ENCODE assay signal across 22 cellular contexts in genomic region chr3:24479816-24480215, GRCh38. TPM values are rescaled to one million over a fixed set of nuclear protein-coding genes. Genes with fewer than 3 reads are reported as not detected.
A peak's percentile ranks its signal among the peaks of the same experiment; 100 is the strongest.
DNase-seq lines count a peak whose midpoint lies in the region; ATAC-seq, FAIRE-seq and TF ChIP-seq lines count a peak whose summit lies in the region.
"Had no signal": no experiment of that assay in that cellular context is flagged by ENCODE, and none has a peak within 500 bp of the region (broad histone marks: within the 10 kb centered on the region; RNA-seq: fewer than 3 reads in every experiment).

No MANE protein-coding gene starts in this region.

- CTCF ChIA-PET in Calu3 (lab: Charles Lee) = no interaction called here

- no peaks in the 10 kb centered on the region for H3K27me3 Mint-ChIP-seq in Calu3 (ENCODE audit: unreplicated experiment)

- no peaks in the 10 kb centered on the region for H3K9me3 ChIP-seq in heart right ventricle
- H3K9me3 ChIP-seq: Peyer's patch, SJSA1 had no signal

- no peak for TF ChIP-seq CTCF in Calu3 (IDR thresholded peaks at IDR 0.05; ENCODE audit: unreplicated experiment)
- TF ChIP-seq CTCF in heart right ventricle (IDR thresholded peaks at IDR 0.05) = no peak

- H3K36me3 Mint-ChIP-seq in Calu3 (ENCODE audit: insufficient read depth, unreplicated experiment) = no peaks in the 10 kb centered on the region
- H3K36me3 Mint-ChIP-seq: CD8-positive, alpha-beta T cell had no signal

- no peaks in the 10 kb centered on the region for H3K36me3 ChIP-seq in heart right ventricle
- H3K36me3 ChIP-seq: Peyer's patch, SJSA1 had no signal

- H3K27ac Mint-ChIP-seq in Calu3 (ENCODE audit: unreplicated experiment) = no peak overlapping the region
- H3K27ac Mint-ChIP-seq: CD8-positive, alpha-beta T cell had no signal

- intact Hi-C loops in Calu3 (cut with micrococcal nuclease; ENCODE audit: unreplicated experiment) (no loop called here), heart right ventricle (cut with DNase I) (no loop called here)

- no peak overlapping the region for H3K27ac ChIP-seq in heart right ventricle
- H3K27ac ChIP-seq: Peyer's patch, SJSA1 had no signal

- BruUV-seq in Calu3 (replicated peaks; lab: Mats Ljungman, UMichigan) = no TSS peak

- H3K9me3 Mint-ChIP-seq in Calu3 (ENCODE audit: low read depth, unreplicated experiment) = no peaks in the 10 kb centered on the region

- FAIRE-seq in urothelium cell line (lab: Jason Lieb, UNC) = no peak
- FAIRE-seq: G401.6, GM12892, K562 had no signal

- no peak for ATAC-seq in heart right ventricle
- ATAC-seq: CD8-positive, alpha-beta T cell; HCT116; K562; Right ventricle myocardium inferior had no signal

- DNase-seq in M059J (ENCODE audit: low read depth) (peak; percentile 50), RPMI7951 (ENCODE audit: low read depth) (peak; percentile 32), kidney tubule cell (ENCODE audit: low spot score) (peak; percentile 72), urothelium cell line (ENCODE audit: low spot score) (peak; percentile 48), NCI-H1105 (lab: John Stamatoyannopoulos, UW) (no peak), Calu3 (no peak), heart right ventricle (no peak)
- DNase-seq: CD8-positive, alpha-beta T cell; GOT3; NCI-H1092; NCI-H146; NCI-H2029; NCI-H510A treated with DMSO at 0.1 percent for 48 hours; NCI-H748 treated with DMSO at 0.1 percent for 48 hours; NK-92 treated with Interleukin-12 subunit alpha and Interleukin-12 subunit beta, amount 100 ng/mL, for 24 hours; Peyer's patch had no signal

- no peaks in the 10 kb centered on the region for H3K27me3 ChIP-seq in heart right ventricle
- H3K27me3 ChIP-seq: Peyer's patch, SJSA1 had no signal

- peaks cover 8% of the 10 kb centered on the region for H3K4me1 Mint-ChIP-seq in Calu3 (ENCODE audit: low read depth, unreplicated experiment)

- H3K4me1 ChIP-seq in heart right ventricle = peaks cover 2 to 34% (median 16%) of the 10 kb centered on the region in 9 donors

- H3K4me3 Mint-ChIP-seq in Calu3 (ENCODE audit: low read depth, unreplicated experiment) = no peak overlapping the region
- H3K4me3 Mint-ChIP-seq: CD8-positive, alpha-beta T cell had no signal

- H3K4me3 ChIP-seq in heart right ventricle = no peak overlapping the region
- H3K4me3 ChIP-seq: K562, Peyer's patch, SJSA1 had no signal

RNA-seq across cellular contexts. Expression of gene THRB, which starts 14.8 kb away (rescaled TPM):
- 1.3 and 2.0 TPM in 2 replicates for total RNA-seq in M059J (2014; rRNA removed; shearing (Covaris generic))
- total RNA-seq in RPMI7951 (2014; rRNA removed; shearing (Covaris generic)) = 0.24 and 0.98 TPM in 2 replicates
- total RNA-seq in Calu3 (2022) = 13.5 and 15.5 TPM in 2 replicates
- total RNA-seq in heart right ventricle = 10 to 100 TPM; 14.4 to 32.8 (median 26.4) TPM
- 1 to 10 TPM; 3.8 to 5.2 TPM for polyA plus RNA-seq in heart right ventricle
- total RNA-seq: CD8-positive, alpha-beta T cell had no signal

Comparison
In these comparisons a context has a peak if more than half of its experiments do, and no peak if none do; other contexts are left out.
1. DNase-seq: peak in M059J (single experiment), RPMI7951 (single experiment), kidney tubule cell (single experiment) and urothelium cell line (single experiment); none in NCI-H1105 (single experiment), Calu3 (single experiment) and heart right ventricle (0 of 2).